In genomic region chr10:28586176-28586575, GRCh38 we compare ENCODE assay signal across 27 cellular contexts.
"Had no signal": no experiment of that assay in that cellular context is flagged by ENCODE, and none has a peak within 500 bp of the region (broad histone marks: within the 10 kb centered on the region; RNA-seq: fewer than 3 reads in every experiment).

No MANE protein-coding gene starts in this region.

- H3K27ac ChIP-seq: ascending aorta had no signal

- H3K27me3 ChIP-seq: ascending aorta had no signal

- H3K4me3 ChIP-seq: ascending aorta had no signal

- H3K9me3 ChIP-seq: ascending aorta had no signal

- ATAC-seq: activated CD4-positive, alpha-beta T cell treated with anti-CD3 and anti-CD28 coated beads for 36 hours; activated CD4-positive, CD25-positive, alpha-beta regulatory T cell treated with anti-CD3 and anti-CD28 coated beads, Interleukin-2, amount 50 U/mL, for 24 hours; activated CD8-positive, alpha-beta memory T cell treated with anti-CD3 and anti-CD28 coated beads, Interleukin-2, amount 10 ng/mL, durations not matched to agents 7 days and 5 days; activated CD8-positive, alpha-beta T cell treated with anti-CD3 and anti-CD28 coated beads, Interleukin-2, amount 10 ng/mL, durations not matched to agents 7 days and 5 days; activated naive CD8-positive, alpha-beta T cell treated with anti-CD3 and anti-CD28 coated beads, Interleukin-2, amount 50 U/mL, for 24 hours had no signal

- DNase-seq: activated CD4-positive, alpha-beta memory T cell treated with anti-CD3 and anti-CD28 coated beads, Interleukin-2, amount 10 ng/mL, durations not matched to agents 7 days and 5 days; activated CD4-positive, alpha-beta T cell treated with anti-CD3 and anti-CD28 coated beads for 1 hour; activated CD4-positive, alpha-beta T cell treated with anti-CD3 and anti-CD28 coated beads for 36 hours; activated CD4-positive, alpha-beta T cell treated with anti-CD3 and anti-CD28 coated beads for 48 hours; activated CD4-positive, alpha-beta T cell treated with anti-CD3 and anti-CD28 coated beads, Interleukin-2, amount 10 ng/mL, durations not matched to agents 7 days and 5 days; activated CD4-positive, alpha-beta T cell treated with anti-CD3 and anti-CD28 coated beads, Interleukin-2, amount 50 U/mL, for 48 hours; activated CD4-positive, CD25-positive, alpha-beta regulatory T cell; activated CD8-positive, alpha-beta memory T cell treated with anti-CD3 and anti-CD28 coated beads for 24 hours; activated CD8-positive, alpha-beta memory T cell treated with anti-CD3 and anti-CD28 coated beads, Interleukin-2, amount 10 ng/mL, durations not matched to agents 7 days and 5 days; activated CD8-positive, alpha-beta memory T cell treated with anti-CD3 and anti-CD28 coated beads, Interleukin-2, amount 50 U/mL, for 48 hours; activated CD8-positive, alpha-beta T cell treated with anti-CD3 and anti-CD28 coated beads, Interleukin-2, amount 10 ng/mL, durations not matched to agents 7 days and 5 days; activated effector memory CD4-positive, alpha-beta T cell treated with Interleukin-2 at 50 U/mL for 16 hours; activated gamma-delta T cell; activated naive CD4-positive, alpha-beta T cell treated with anti-CD3 and anti-CD28 coated beads, Interleukin-2, amount 10 ng/mL, durations not matched to agents 7 days and 5 days; activated naive CD4-positive, alpha-beta T cell treated with Interleukin-2 at 50 U/mL for 16 hours; activated naive CD8-positive, alpha-beta T cell treated with anti-CD3 and anti-CD28 coated beads, Interleukin-2, amount 10 ng/mL, durations not matched to agents 7 days and 5 days; activated naive CD8-positive, alpha-beta T cell treated with anti-CD3 and anti-CD28 coated beads, Interleukin-2, amount 50 U/mL, for 24 hours; activated T-cell treated with anti-CD3 and anti-CD28 coated beads, Interleukin-2, amount 50 U/mL, for 24 hours; activated T-cell treated with anti-CD3 and anti-CD28 coated beads, Interleukin-2, amount 50 U/mL, for 48 hours; amygdala; anterior cingulate cortex; central memory CD4-positive, alpha-beta T cell; T-helper 1 cell; T-helper 2 cell; T-helper 9 cell had no signal
